Comparison of ENCODE assay signal across 9 cellular contexts in genomic region chr6:36724514-36725385, GRCh38. TPM values are rescaled to one million over a fixed set of nuclear protein-coding genes. Genes with fewer than 3 reads are reported as not detected.
DNase-seq lines count a peak whose midpoint lies in the region; ATAC-seq and TF ChIP-seq lines count a peak whose summit lies in the region.
"Had no signal": no experiment of that assay in that cellular context is flagged by ENCODE, and none has a peak within 500 bp of the region (broad histone marks: within the 10 kb centered on the region; RNA-seq: fewer than 3 reads in every experiment).

No MANE protein-coding gene starts in this region.

- H3K4me1 Mint-ChIP-seq in Calu3 (ENCODE audit: low read depth, unreplicated experiment), result peaks cover 11% of the 10 kb centered on the region
- peaks cover 3% of the 10 kb centered on the region for H3K4me1 Mint-ChIP-seq in activated naive CD8-positive, alpha-beta T cell treated with anti-CD3 and anti-CD28 coated beads for 36 hours

- H3K27ac ChIP-seq in suprapubic skin, result no peak overlapping the region

- no peaks in the 10 kb centered on the region for H3K27me3 ChIP-seq in suprapubic skin

- H3K36me3 ChIP-seq in suprapubic skin, result no peaks in the 10 kb centered on the region

- CTCF ChIA-PET in Calu3 (lab: Charles Lee), result interaction anchor here (0.7 to 3.2 kb wide), 5 partner anchors 9 to 145 kb away, joined by 3 to 18 read pairs (median 5); no protein-coding TSS in a partner anchor

- TF ChIP-seq EP300 in suprapubic skin (IDR thresholded peaks at IDR 0.05), result no peak

- H3K4me3 ChIP-seq in suprapubic skin, result no peak overlapping the region

- DNase-seq in Calu3 (peak; percentile 89), HS-27A (ENCODE audit: low read depth) (peak; percentile 39), OCI-M1 (lab: John Stamatoyannopoulos, UW) (peak; percentile 81), left ventricle myocardium superior (peak; percentile 78), smooth muscle cell of the brain vasculature (ENCODE audit: low read depth, low spot score) (peak; percentile 36), suprapubic skin (ENCODE audit: low spot score in 2 of 2) (no peak)
- DNase-seq in activated naive CD8-positive, alpha-beta T cell treated with anti-CD3 and anti-CD28 coated beads for 36 hours, result peak; percentile 38

- H3K4me3 Mint-ChIP-seq in Calu3 (ENCODE audit: low read depth, unreplicated experiment), result no peak overlapping the region
- no peak overlapping the region for H3K4me3 Mint-ChIP-seq in activated naive CD8-positive, alpha-beta T cell treated with anti-CD3 and anti-CD28 coated beads for 36 hours
- H3K4me3 Mint-ChIP-seq: T-cell had no signal

- ATAC-seq in left ventricle myocardium superior (peak; percentile 71), GM19328 (IDR thresholded peaks at IDR 0.05; ENCODE audit: unreplicated experiment) (no peak)
- ATAC-seq: T-cell had no signal

- TF ChIP-seq POLR2A in suprapubic skin (IDR thresholded peaks at IDR 0.05), result no peak

- intact Hi-C loops in Calu3 (cut with micrococcal nuclease; ENCODE audit: unreplicated experiment), result loop anchor here (1.0 to 2.0 kb wide), 2 partner anchors 42 to 101 kb away; no protein-coding TSS in a partner anchor
- intact Hi-C loops in left ventricle myocardium superior (cut with micrococcal nuclease), result no loop called here

- peaks cover 16% of the 10 kb centered on the region for H3K4me1 ChIP-seq in suprapubic skin

- no peaks in the 10 kb centered on the region for H3K27me3 Mint-ChIP-seq in Calu3 (ENCODE audit: unreplicated experiment)
- no peaks in the 10 kb centered on the region for H3K27me3 Mint-ChIP-seq in activated naive CD8-positive, alpha-beta T cell treated with anti-CD3 and anti-CD28 coated beads for 36 hours
- H3K27me3 Mint-ChIP-seq: T-cell had no signal

- BruUV-seq in Calu3 (replicated peaks; lab: Mats Ljungman, UMichigan), result no TSS peak

- no peaks in the 10 kb centered on the region for H3K9me3 ChIP-seq in suprapubic skin

- H3K9me3 Mint-ChIP-seq in Calu3 (ENCODE audit: low read depth, unreplicated experiment), result no peaks in the 10 kb centered on the region
- no peaks in the 10 kb centered on the region for H3K9me3 Mint-ChIP-seq in activated naive CD8-positive, alpha-beta T cell treated with anti-CD3 and anti-CD28 coated beads for 36 hours
- H3K9me3 Mint-ChIP-seq: T-cell had no signal

- peak; percentile 53 for TF ChIP-seq CTCF in Calu3 (IDR thresholded peaks at IDR 0.05; ENCODE audit: unreplicated experiment)
- peak in 1 of 2 donors; percentile 40 for TF ChIP-seq CTCF in suprapubic skin (IDR thresholded peaks at IDR 0.05)

- 62% methylated on average over 13 of the region's 13 CpGs for WGBS in suprapubic skin

- no peak overlapping the region for H3K27ac Mint-ChIP-seq in Calu3 (ENCODE audit: unreplicated experiment)
- peak overlapping the region; percentile 7 for H3K27ac Mint-ChIP-seq in activated naive CD8-positive, alpha-beta T cell treated with anti-CD3 and anti-CD28 coated beads for 36 hours
- H3K27ac Mint-ChIP-seq: T-cell had no signal

- H3K36me3 Mint-ChIP-seq in Calu3 (ENCODE audit: insufficient read depth, unreplicated experiment), result no peaks in the 10 kb centered on the region
- no peaks in the 10 kb centered on the region for H3K36me3 Mint-ChIP-seq in activated naive CD8-positive, alpha-beta T cell treated with anti-CD3 and anti-CD28 coated beads for 36 hours
- H3K36me3 Mint-ChIP-seq: T-cell had no signal

RNA-seq across cellular contexts. Expression of gene RAB44, which starts 27.1 kb away (rescaled TPM):
- not detected in 2 replicates for total RNA-seq in Calu3 (2022)
- total RNA-seq in activated naive CD8-positive, alpha-beta T cell treated with anti-CD3 and anti-CD28 coated beads for 36 hours, result not detected
- 0.07 TPM for total RNA-seq in left ventricle myocardium superior
- 1 to 10 TPM in 1 of 4 donors, under 1 TPM in 2, not detected in 1; 0.16 to 1.1 (median 0.17) TPM for total RNA-seq in suprapubic skin

RNA-seq across cellular contexts. Expression of gene CDKN1A, which starts 46.2 kb away (rescaled TPM):
- total RNA-seq in Calu3 (2022) (26.5 and 33.7 TPM in 2 replicates), left ventricle myocardium superior (40.0 TPM), suprapubic skin (100 to 1,000 TPM; 138 to 315 (median 207) TPM)
- 10 to 100 TPM; 12.6 to 13.0 TPM for total RNA-seq in activated naive CD8-positive, alpha-beta T cell treated with anti-CD3 and anti-CD28 coated beads for 36 hours

Comparison
In these comparisons a context has a peak if more than half of its experiments do, and no peak if none do; other contexts are left out.
1. DNase-seq: peak in Calu3 (single experiment), HS-27A (single experiment), OCI-M1 (single experiment), activated naive CD8-positive, alpha-beta T cell treated with anti-CD3 and anti-CD28 coated beads for 36 hours (single experiment), left ventricle myocardium superior (single experiment) and smooth muscle cell of the brain vasculature (single experiment); none in suprapubic skin (0 of 2).